Comparison of ENCODE assay signal across 32 cellular contexts in genomic region chr2:170721678-170722077, GRCh38. TPM values are rescaled to one million over a fixed set of nuclear protein-coding genes. Genes with fewer than 3 reads are reported as not detected.
"Had no signal": no experiment of that assay in that cellular context is flagged by ENCODE, and none has a peak within 500 bp of the region (broad histone marks: within the 10 kb centered on the region; RNA-seq: fewer than 3 reads in every experiment).

No MANE protein-coding gene starts in this region.

- ATAC-seq: foreskin keratinocyte, gastrocnemius medialis, heart right ventricle, left cardiac atrium, left lung, left ventricle myocardium superior, lower lobe of right lung, mucosa of descending colon had no signal

- H3K9me3 Mint-ChIP-seq: mesothelial cell of epicardium had no signal

- FAIRE-seq: colon, endothelial cell of umbilical vein, islet of Langerhans, keratinocyte had no signal

- H3K27ac ChIP-seq: coronary artery, dorsolateral prefrontal cortex, esophagus muscularis mucosa, foreskin keratinocyte, gastrocnemius medialis, heart right ventricle, left lung, lower lobe of right lung had no signal

- H3K4me1 ChIP-seq: foreskin keratinocyte had no signal

- H3K27ac Mint-ChIP-seq: mesothelial cell of epicardium, naive B cell had no signal

- DNase-seq: dermis blood vessel endothelial cell; dorsolateral prefrontal cortex; effector CD4-positive, alpha-beta T cell; effector memory CD4-positive, alpha-beta T cell; foreskin keratinocyte; gastrocnemius medialis; glutamatergic neuron; head of caudate nucleus; heart right ventricle; hippocampal formation; left cardiac atrium; left lung; left ventricle myocardium superior; lower lobe of right lung; mesenchymal stem cell; mucosa of descending colon; naive B cell had no signal

- H3K9me3 ChIP-seq: esophagus muscularis mucosa, gastrocnemius medialis, heart right ventricle, left lung, lower lobe of right lung, mucosa of descending colon had no signal

- H3K36me3 ChIP-seq: esophagus muscularis mucosa, gastrocnemius medialis, heart right ventricle, left lung, lower lobe of right lung had no signal

- H3K4me3 Mint-ChIP-seq: mesothelial cell of epicardium, naive B cell had no signal

- H3K4me3 ChIP-seq: coronary artery, dorsolateral prefrontal cortex, esophagus muscularis mucosa, gastrocnemius medialis, heart right ventricle, left lung, lower lobe of right lung, mucosa of descending colon had no signal

- H3K36me3 Mint-ChIP-seq: mesothelial cell of epicardium had no signal

RNA-seq across cellular contexts. Expression of gene SP5, which starts 6.5 kb away (rescaled TPM):
- total RNA-seq: dermis blood vessel endothelial cell, endothelial cell of umbilical vein, epithelial cell of proximal tubule, fibroblast of villous mesenchyme, foreskin keratinocyte, kidney epithelial cell, lung microvascular endothelial cell, myocyte had no signal
- polyA plus RNA-seq: endothelial cell of umbilical vein, fibroblast of lung, keratinocyte had no signal

RNA-seq across cellular contexts. Expression of gene ERICH2, which starts 48.5 kb away (rescaled TPM):
- total RNA-seq: dermis blood vessel endothelial cell, endothelial cell of umbilical vein, epithelial cell of proximal tubule, fibroblast of villous mesenchyme, gastrocnemius medialis, glomerular endothelial cell, lung microvascular endothelial cell, mesenteric fat pad, myocyte had no signal
- polyA plus RNA-seq: endothelial cell of umbilical vein, fibroblast of lung had no signal
